Comparison of ENCODE assay signal across 19 cellular contexts in the genomic region with DNA sequence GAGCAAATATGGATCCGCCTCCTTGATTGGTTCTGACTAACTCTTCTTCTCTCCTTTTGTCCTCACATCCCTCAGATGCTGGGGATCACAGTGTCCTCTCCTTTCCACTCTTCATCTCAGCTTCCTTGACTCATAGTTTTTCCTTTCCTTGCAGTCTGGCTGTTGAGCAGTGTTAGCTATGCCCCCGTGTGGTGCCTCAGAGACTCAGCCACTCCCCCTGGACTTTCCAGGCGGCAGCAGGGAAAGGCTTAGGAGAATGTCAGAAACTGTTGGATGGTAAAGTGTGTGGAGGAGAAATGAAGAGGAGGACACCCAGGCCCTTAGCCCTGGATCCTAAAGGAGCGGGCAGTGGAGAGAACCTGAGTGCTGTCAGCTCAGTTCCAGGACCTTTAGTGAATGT.
DNase-seq lines count a peak whose midpoint lies in the region; ATAC-seq, FAIRE-seq and TF ChIP-seq lines count a peak whose summit lies in the region.
"Had no signal": no experiment of that assay in that cellular context is flagged by ENCODE, and none has a peak within 500 bp of the region (broad histone marks: within the 10 kb centered on the region; RNA-seq: fewer than 3 reads in every experiment).

No MANE protein-coding gene starts in this region.

- no peak for DNase-seq in D721Med (ENCODE audit: insufficient read length, low spot score)
- peak; percentile 5 for DNase-seq in choroid plexus epithelial cell (ENCODE audit: low read depth)
- DNase-seq in osteocyte (ENCODE audit: extremely low spot score, unreplicated experiment) = peak; percentile 46
- no peak for DNase-seq in posterior cingulate gyrus
- no peak for DNase-seq in activated CD4-positive, alpha-beta T cell treated with anti-CD3 and anti-CD28 coated beads, Interleukin-2, amount 10 ng/mL, durations not matched to agents 7 days and 5 days
- DNase-seq: activated CD4-positive, alpha-beta T cell treated with anti-CD3 and anti-CD28 coated beads for 36 hours; activated naive CD8-positive, alpha-beta T cell treated with anti-CD3 and anti-CD28 coated beads, Interleukin-2, amount 10 ng/mL, durations not matched to agents 7 days and 5 days; CD4-positive, alpha-beta T cell; central memory CD4-positive, alpha-beta T cell; NCI-H1105; NCI-H345; stimulated activated naive CD8-positive, alpha-beta T cell treated with anti-CD3 and anti-CD28 coated beads, Interleukin-15, amount 100 ng/mL, for 72 hours had no signal

- no peak overlapping the region for H3K27ac Mint-ChIP-seq in osteocyte (ENCODE audit: unreplicated experiment)
- H3K27ac Mint-ChIP-seq in activated CD4-positive, alpha-beta T cell treated with anti-CD3 and anti-CD28 coated beads, Interleukin-2, amount 10 ng/mL, durations not matched to agents 7 days and 5 days = no peak overlapping the region
- H3K27ac Mint-ChIP-seq: activated CD4-positive, alpha-beta T cell treated with anti-CD3 and anti-CD28 coated beads for 36 hours; CD4-positive, alpha-beta T cell had no signal

- H3K4me3 Mint-ChIP-seq in osteocyte (ENCODE audit: unreplicated experiment) = no peak overlapping the region
- no peak overlapping the region for H3K4me3 Mint-ChIP-seq in activated CD4-positive, alpha-beta T cell treated with anti-CD3 and anti-CD28 coated beads, Interleukin-2, amount 10 ng/mL, durations not matched to agents 7 days and 5 days
- H3K4me3 Mint-ChIP-seq: activated CD4-positive, alpha-beta T cell treated with anti-CD3 and anti-CD28 coated beads for 36 hours; activated naive CD8-positive, alpha-beta T cell treated with anti-CD3 and anti-CD28 coated beads, Interleukin-2, amount 10 ng/mL, durations not matched to agents 7 days and 5 days; CD4-positive, alpha-beta T cell; stimulated activated naive CD8-positive, alpha-beta T cell treated with anti-CD3 and anti-CD28 coated beads, Interleukin-15, amount 100 ng/mL, for 72 hours had no signal

- peaks cover 0 to 20% of the 10 kb centered on the region in 2 experiments; a peak in 2 of 3 replicates for H3K36me3 ChIP-seq in HEK293 (ENCODE audit: control insufficient read depth in 2 of 2, insufficient read depth in 1 of 2, low read length in 2 of 2)

- no peaks in the 10 kb centered on the region for H3K9me3 Mint-ChIP-seq in osteocyte (ENCODE audit: unreplicated experiment)
- H3K9me3 Mint-ChIP-seq in activated CD4-positive, alpha-beta T cell treated with anti-CD3 and anti-CD28 coated beads, Interleukin-2, amount 10 ng/mL, durations not matched to agents 7 days and 5 days = no peaks in the 10 kb centered on the region
- H3K9me3 Mint-ChIP-seq: CD4-positive, alpha-beta T cell; stimulated activated naive CD8-positive, alpha-beta T cell treated with anti-CD3 and anti-CD28 coated beads, Interleukin-15, amount 100 ng/mL, for 72 hours had no signal

- intact Hi-C loops in posterior cingulate gyrus (cut with DNase I) = no loop called here

- H3K4me3 ChIP-seq in HEK293 (ENCODE audit: low read depth, low read length) (no peak overlapping the region), choroid plexus epithelial cell (ENCODE audit: low read depth, low read length) (no peak overlapping the region)

- H3K36me3 Mint-ChIP-seq in osteocyte (ENCODE audit: unreplicated experiment) = peaks cover 13% of the 10 kb centered on the region
- H3K36me3 Mint-ChIP-seq in activated CD4-positive, alpha-beta T cell treated with anti-CD3 and anti-CD28 coated beads, Interleukin-2, amount 10 ng/mL, durations not matched to agents 7 days and 5 days (ENCODE audit: low read depth) = peaks cover 50% of the 10 kb centered on the region

- TF ChIP-seq CTCF in D721Med (IDR thresholded peaks at IDR 0.05; ENCODE audit: insufficient read depth, missing control alignments) = peak; percentile 8
- no peak for TF ChIP-seq CTCF in HEK293 (tag by site-specific recombination; IDR thresholded peaks at IDR 0.05)
- TF ChIP-seq CTCF in choroid plexus epithelial cell (conservative IDR thresholded peaks at IDR 0.05; ENCODE audit: low read depth, low read length) = peak; percentile 15
- TF ChIP-seq CTCF in osteocyte (IDR thresholded peaks at IDR 0.05) = no peak

- no peaks in the 10 kb centered on the region for H3K4me1 ChIP-seq in HEK293 (ENCODE audit: control insufficient read depth, insufficient read depth, low read length)
- H3K4me1 ChIP-seq: parathyroid adenoma had no signal

- no peaks in the 10 kb centered on the region for H3K4me1 Mint-ChIP-seq in osteocyte (ENCODE audit: unreplicated experiment)
- H3K4me1 Mint-ChIP-seq in activated CD4-positive, alpha-beta T cell treated with anti-CD3 and anti-CD28 coated beads, Interleukin-2, amount 10 ng/mL, durations not matched to agents 7 days and 5 days = peaks cover 9% of the 10 kb centered on the region
- H3K4me1 Mint-ChIP-seq: activated naive CD8-positive, alpha-beta T cell treated with anti-CD3 and anti-CD28 coated beads, Interleukin-2, amount 10 ng/mL, durations not matched to agents 7 days and 5 days had no signal

- no peaks in the 10 kb centered on the region for H3K9me3 ChIP-seq in HEK293 (ENCODE audit: control insufficient read depth, insufficient read depth, low read depth, low read length)

- CTCF ChIA-PET in HEK293 (lab: Yijun Ruan, JAX) = interaction anchor here (0.6 to 1.1 kb wide), 2 partner anchors 84 to 1120 kb away, joined by 3 read pairs; no protein-coding TSS in a partner anchor
- CTCF ChIA-PET in activated CD4-positive, alpha-beta T cell treated with anti-CD3 and anti-CD28 coated beads, Interleukin-2, amount 10 ng/mL, durations not matched to agents 7 days and 5 days (lab: Charles Lee) = no interaction called here

- FAIRE-seq in D721Med (lab: Jason Lieb, UNC) = no peak
- FAIRE-seq: endothelial cell of umbilical vein, G401.6 had no signal

- no peak overlapping the region for H3K27ac ChIP-seq in HEK293 (ENCODE audit: extremely low read depth, low read depth, low read length)
- H3K27ac ChIP-seq: parathyroid adenoma had no signal

- no peaks in the 10 kb centered on the region for H3K27me3 Mint-ChIP-seq in osteocyte (ENCODE audit: unreplicated experiment)
- no peaks in the 10 kb centered on the region for H3K27me3 Mint-ChIP-seq in activated CD4-positive, alpha-beta T cell treated with anti-CD3 and anti-CD28 coated beads, Interleukin-2, amount 10 ng/mL, durations not matched to agents 7 days and 5 days
- H3K27me3 Mint-ChIP-seq: activated CD4-positive, alpha-beta T cell treated with anti-CD3 and anti-CD28 coated beads for 36 hours; activated naive CD8-positive, alpha-beta T cell treated with anti-CD3 and anti-CD28 coated beads, Interleukin-2, amount 10 ng/mL, durations not matched to agents 7 days and 5 days; CD4-positive, alpha-beta T cell; stimulated activated naive CD8-positive, alpha-beta T cell treated with anti-CD3 and anti-CD28 coated beads, Interleukin-15, amount 100 ng/mL, for 72 hours had no signal

- POLR2A ChIA-PET in HEK293 (lab: Yijun Ruan, JAX) = no interaction called here
- POLR2A ChIA-PET in activated CD4-positive, alpha-beta T cell treated with anti-CD3 and anti-CD28 coated beads, Interleukin-2, amount 10 ng/mL, durations not matched to agents 7 days and 5 days (lab: Charles Lee) = no interaction called here

- no peak for ATAC-seq in HG02678 (IDR thresholded peaks at IDR 0.05; ENCODE audit: unreplicated experiment)
- no peak for ATAC-seq in GM21717 (IDR thresholded peaks at IDR 0.05; ENCODE audit: unreplicated experiment)
- ATAC-seq: Right ventricle myocardium inferior; stimulated activated naive CD8-positive, alpha-beta T cell treated with anti-CD3 and anti-CD28 coated beads, Interleukin-15, amount 100 ng/mL, for 72 hours had no signal

TF ChIP-seq in HEK293, 187 proteins besides CTCF, POLR2A, EP300 and RAD21:
- TF ChIP-seq ZNF23 (tag by site-specific recombination; IDR thresholded peaks at IDR 0.05; ENCODE audit: borderline replicate concordance) = no peak
- TF ChIP-seq ZNF654 (tag by site-specific recombination; IDR thresholded peaks at IDR 0.05; ENCODE audit: low read depth) = 0 out of 2 replicates have a peak, but pooled peaks have one; percentile 15
- 0 out of 2 replicates have a peak, but pooled peaks have one; percentile 4 for TF ChIP-seq ZNF530 (tag by site-specific recombination; IDR thresholded peaks at IDR 0.05; ENCODE audit: low read depth)
- peak; percentile 39 for TF ChIP-seq ZNF341 (tag by site-specific recombination; IDR thresholded peaks at IDR 0.05; ENCODE audit: low read depth)
TF ChIP-seq in HEK293: peak in this region for 3.

Comparison
In these comparisons a context has a peak if more than half of its experiments do, and no peak if none do; other contexts are left out.
1. DNase-seq: peak in choroid plexus epithelial cell (single experiment) and osteocyte (single experiment); none in D721Med (single experiment), posterior cingulate gyrus (0 of 10) and activated CD4-positive, alpha-beta T cell treated with anti-CD3 and anti-CD28 coated beads, Interleukin-2, amount 10 ng/mL, durations not matched to agents 7 days and 5 days (single experiment).
2. CTCF ChIP-seq: peak in D721Med (single experiment) and choroid plexus epithelial cell (single experiment); none in HEK293 (single experiment) and osteocyte (single experiment).